In genomic region chr3:161221881-161222600, GRCh38 we compare ENCODE assay signal across 8 cellular contexts. TPM values are rescaled to one million over a fixed set of nuclear protein-coding genes. Genes with fewer than 3 reads are reported as not detected.
DNase-seq lines count a peak whose midpoint lies in the region; ATAC-seq, FAIRE-seq and TF ChIP-seq lines count a peak whose summit lies in the region.

No MANE protein-coding gene starts in this region.

- no peak for TF ChIP-seq CTCF in HCT116 (IDR thresholded peaks at IDR 0.05 in 2 of 3, conservative IDR thresholded peaks at IDR 0.05 in 1 of 3; ENCODE audit: borderline replicate concordance in 1 of 3, insufficient read depth in 1 of 3, low read depth in 2 of 3, low read length in 2 of 3)
- no peak for TF ChIP-seq CTCF in mesothelial cell of epicardium (IDR thresholded peaks at IDR 0.05; ENCODE audit: unreplicated experiment)
- TF ChIP-seq CTCF in D721Med (IDR thresholded peaks at IDR 0.05; ENCODE audit: insufficient read depth, missing control alignments) = no peak

- DNase-seq in CD8-positive, alpha-beta memory T cell = peak in 2 of 5 donors; percentile 4 to 15
- no peak for DNase-seq in HCT116 (ENCODE audit: low read depth, low spot score)
- no peak for DNase-seq in SJSA1 (ENCODE audit: low read depth in 1 of 2, low spot score in 2 of 2)
- no peak for DNase-seq in effector memory CD8-positive, alpha-beta T cell
- DNase-seq in mesothelial cell of epicardium (ENCODE audit: low spot score in 2 of 2, unreplicated experiment in 2 of 2) = no peak
- DNase-seq in aorta = peak; percentile 56 to 62
- no peak for DNase-seq in D721Med (ENCODE audit: insufficient read length, low spot score)
- DNase-seq in central memory CD4-positive, alpha-beta T cell = no peak

- TF ChIP-seq POLR2A in HCT116 (IDR thresholded peaks at IDR 0.05; ENCODE audit: borderline replicate concordance, extremely low read depth, insufficient read depth, insufficient read length) = no peak

- ATAC-seq in HCT116 (no peak), aorta (ENCODE audit: low FRiP score) (no peak)
- ATAC-seq in effector memory CD8-positive, alpha-beta T cell (replicated peaks) = no peak

- no peak for FAIRE-seq in D721Med (lab: Jason Lieb, UNC)

- H3K27me3 ChIP-seq in CD8-positive, alpha-beta memory T cell (ENCODE audit: insufficient read depth, low read length, poor library complexity, severe bottlenecking) = no peaks in the 10 kb centered on the region
- H3K27me3 ChIP-seq in HCT116 (ENCODE audit: insufficient read depth, low read length) (no peaks in the 10 kb centered on the region), SJSA1 (replicated peaks) (no peaks in the 10 kb centered on the region), aorta (ENCODE audit: control insufficient read depth in 1 of 2, insufficient read depth in 2 of 2, low read length in 1 of 2) (no peaks in the 10 kb centered on the region)

- peaks cover 3% of the 10 kb centered on the region for H3K36me3 ChIP-seq in CD8-positive, alpha-beta memory T cell (ENCODE audit: insufficient read depth, low read length)
- H3K36me3 ChIP-seq in HCT116 (ENCODE audit: control insufficient read depth in 1 of 2, insufficient read depth in 2 of 2, low read length in 2 of 2) = peaks cover 17 to 33% of the 10 kb centered on the region in 2 experiments
- peaks cover 44% of the 10 kb centered on the region for H3K36me3 ChIP-seq in SJSA1
- no peaks in the 10 kb centered on the region for H3K36me3 ChIP-seq in aorta (ENCODE audit: control insufficient read depth in 1 of 2, insufficient read depth in 2 of 2, low read length in 1 of 2)

- H3K79me2 ChIP-seq in HCT116 (ENCODE audit: insufficient read depth, low read length) = peaks cover 59% of the 10 kb centered on the region

- 1 to 3% methylated on average over 17 of the region's 17 CpGs for WGBS in aorta, 2 donors

- peak overlapping the region; percentile 91 for H3K27ac ChIP-seq in CD8-positive, alpha-beta memory T cell (ENCODE audit: low read depth, low read length)
- H3K27ac ChIP-seq in HCT116 (ENCODE audit: low read depth, low read length) (peak overlapping the region; percentile 83; the same call in 1 of the 2 replicates), SJSA1 (peak overlapping the region; percentile 90), aorta (ENCODE audit: low read depth in 1 of 2, low read length in 2 of 2) (no peak overlapping the region)

- H3K36me3 Mint-ChIP-seq in CD8-positive, alpha-beta memory T cell = peaks cover 0 to 31% (median 8%) of the 10 kb centered on the region in 3 donors
- H3K36me3 Mint-ChIP-seq in effector memory CD8-positive, alpha-beta T cell (ENCODE audit: insufficient read depth) = peaks cover 13% of the 10 kb centered on the region
- peaks cover 11% of the 10 kb centered on the region for H3K36me3 Mint-ChIP-seq in mesothelial cell of epicardium

- no peaks in the 10 kb centered on the region for H3K9me2 ChIP-seq in HCT116 (ENCODE audit: insufficient read depth)

- RAD21 ChIA-PET in HCT116 (lab: Charles Lee; ENCODE audit: low non-redundant PET in 1 of 2, low total read pairs in 2 of 2, uncharacterized antibody in 2 of 2, unreplicated experiment in 2 of 2) = no interaction called here

- no peak for TF ChIP-seq RAD21 in HCT116 (IDR thresholded peaks at IDR 0.05; ENCODE audit: low read depth)

- CTCF ChIA-PET in CD8-positive, alpha-beta memory T cell (lab: Charles Lee) = interaction anchor here (1.5 to 1.6 kb wide), 2 partner anchors 187 to 773 kb away, joined by 3 read pairs; partner anchors contain the start of gene TRIM59
- CTCF ChIA-PET in HCT116 (lab: Charles Lee) = interaction anchor here (0.7 kb wide), 1 partner anchor 633 kb away, joined by 3 read pairs; no protein-coding TSS in a partner anchor

- H3K4me2 ChIP-seq in HCT116 (ENCODE audit: low read length) = peak overlapping the region; percentile 83

- 0 out of 2 replicates have a peak, but pooled peaks cover 3% of the 10 kb centered on the region for H4K20me1 ChIP-seq in HCT116 (ENCODE audit: insufficient read depth)

- peak overlapping the region; percentile 77 for H3K4me3 ChIP-seq in CD8-positive, alpha-beta memory T cell (ENCODE audit: low read length)
- peak overlapping the region; percentile 88 for H3K4me3 ChIP-seq in HCT116 (replicated peaks in 1 of 2; ENCODE audit: low read depth in 1 of 2, low read length in 2 of 2)
- H3K4me3 ChIP-seq in SJSA1 = peak overlapping the region; percentile 86
- peak overlapping the region; percentile 45 to 78 for H3K4me3 ChIP-seq in aorta (ENCODE audit: low read length in 2 of 2)

- H3K27me3 Mint-ChIP-seq in CD8-positive, alpha-beta memory T cell = peaks cover 2 to 8% of the 10 kb centered on the region in 2 donors
- H3K27me3 Mint-ChIP-seq in effector memory CD8-positive, alpha-beta T cell = peaks cover 3 to 5% of the 10 kb centered on the region in 2 donors
- H3K27me3 Mint-ChIP-seq in mesothelial cell of epicardium (ENCODE audit: low read depth) = no peaks in the 10 kb centered on the region

- H3K4me1 ChIP-seq in CD8-positive, alpha-beta memory T cell (ENCODE audit: insufficient read depth, low read length) = peaks cover 30% of the 10 kb centered on the region
- H3K4me1 ChIP-seq in HCT116 (ENCODE audit: control insufficient read depth in 1 of 2, insufficient read depth in 2 of 2, low read length in 2 of 2) (peaks cover 6 to 22% of the 10 kb centered on the region in 2 experiments), SJSA1 (replicated peaks) (peaks cover 13% of the 10 kb centered on the region), aorta (ENCODE audit: control insufficient read depth in 1 of 2, insufficient read depth in 2 of 2, low read length in 2 of 2) (no peaks in the 10 kb centered on the region)

- BruUV-seq in HCT116 (replicated peaks; lab: Mats Ljungman, UMichigan) = no TSS peak

- H3K9me3 ChIP-seq in CD8-positive, alpha-beta memory T cell (ENCODE audit: low read length) = no peaks in the 10 kb centered on the region
- H3K9me3 ChIP-seq in HCT116 (ENCODE audit: control insufficient read depth in 1 of 2, insufficient read depth in 1 of 2, low read depth in 1 of 2, low read length in 2 of 2) (no peaks in the 10 kb centered on the region), SJSA1 (replicated peaks) (no peaks in the 10 kb centered on the region), aorta (ENCODE audit: control insufficient read depth, low read length) (no peaks in the 10 kb centered on the region)

- peak overlapping the region; percentile 56 to 96 (median 92) for H3K27ac Mint-ChIP-seq in CD8-positive, alpha-beta memory T cell
- H3K27ac Mint-ChIP-seq in effector memory CD8-positive, alpha-beta T cell = peak overlapping the region; percentile 94 to 96
- peak overlapping the region; percentile 85 for H3K27ac Mint-ChIP-seq in mesothelial cell of epicardium

- H3K4me3 Mint-ChIP-seq in CD8-positive, alpha-beta memory T cell = peak overlapping the region; percentile 89 to 99 (median 92)
- peak overlapping the region; percentile 90 to 91 for H3K4me3 Mint-ChIP-seq in effector memory CD8-positive, alpha-beta T cell
- H3K4me3 Mint-ChIP-seq in mesothelial cell of epicardium = peak overlapping the region; percentile 84

- intact Hi-C loops in HCT116 (cut with micrococcal nuclease) = loop anchor here (10.0 kb wide), 1 partner anchor 647 kb away; no protein-coding TSS in a partner anchor
- intact Hi-C loops in aorta (cut with DNase I) = loop anchor here in 1 of 2 donors (5.0 kb wide), 1 partner anchor 155 kb away; no protein-coding TSS in a partner anchor

- no peak overlapping the region for H2AFZ ChIP-seq in HCT116 (ENCODE audit: low read depth, low read length, poor library complexity, severe bottlenecking)

- POLR2A ChIA-PET in CD8-positive, alpha-beta memory T cell (lab: Charles Lee) = no interaction called here
- POLR2A ChIA-PET in HCT116 (lab: Charles Lee) = interaction anchor here (0.7 to 1.7 kb wide), 3 partner anchors 10 to 108 kb away, joined by 3 to 6 read pairs (median 3); no protein-coding TSS in a partner anchor

- H3K4me1 Mint-ChIP-seq in CD8-positive, alpha-beta memory T cell = peaks cover 36 to 56% (median 45%) of the 10 kb centered on the region in 3 donors
- H3K4me1 Mint-ChIP-seq in effector memory CD8-positive, alpha-beta T cell (ENCODE audit: low read depth in 2 of 2) = peaks cover 9 to 24% of the 10 kb centered on the region in 2 donors
- peaks cover 26% of the 10 kb centered on the region for H3K4me1 Mint-ChIP-seq in mesothelial cell of epicardium

- H3K9ac ChIP-seq in HCT116 (ENCODE audit: low read length) = peak overlapping the region; percentile 90

- no peaks in the 10 kb centered on the region for H3K9me3 Mint-ChIP-seq in CD8-positive, alpha-beta memory T cell
- H3K9me3 Mint-ChIP-seq in effector memory CD8-positive, alpha-beta T cell = peaks cover 0 to 3% of the 10 kb centered on the region in 2 donors
- peaks cover 4% of the 10 kb centered on the region for H3K9me3 Mint-ChIP-seq in mesothelial cell of epicardium

TF ChIP-seq in HCT116, 20 proteins besides CTCF, POLR2A, EP300 and RAD21 (continues in another document):
- TF ChIP-seq CBX3 (IDR thresholded peaks at IDR 0.05; ENCODE audit: low read depth) = no peak
- TF ChIP-seq REST (IDR thresholded peaks at IDR 0.05; ENCODE audit: low read depth) = no peak

RNA-seq across cellular contexts. Expression of gene NMD3, which starts 0.9 kb away (rescaled TPM):
- total RNA-seq in CD8-positive, alpha-beta memory T cell = 10 to 100 TPM; 66.6 to 67.4 TPM
- polyA plus RNA-seq in CD8-positive, alpha-beta memory T cell = 37.3 TPM
- total RNA-seq in HCT116 (2021; ENCODE audit: unreplicated experiment) (85.2 TPM), mesothelial cell of epicardium (51.1 to 54.2 TPM (median 53.9 TPM) in 3 replicates), aorta (10 to 100 TPM; 53.8 to 56.5 TPM)
- polyA plus RNA-seq in HCT116 (2012) = 51.5 and 63.7 TPM in 2 replicates
- total RNA-seq in SJSA1 (2014; rRNA removed; shearing (Covaris generic)) = 89.4 and 90.3 TPM in 2 replicates
- polyA plus RNA-seq in aorta = 10 to 100 TPM; 37.9 to 38.6 TPM

Comparison
In these comparisons a context has a peak if more than half of its experiments do, and no peak if none do; other contexts are left out.
1. DNase-seq: peak in aorta (2 of 2); none in HCT116 (single experiment), SJSA1 (0 of 2), effector memory CD8-positive, alpha-beta T cell (0 of 3), mesothelial cell of epicardium (0 of 2), D721Med (single experiment) and central memory CD4-positive, alpha-beta T cell (single experiment).
2. H3K27ac ChIP-seq: peak in CD8-positive, alpha-beta memory T cell (single experiment), HCT116 (single experiment) and SJSA1 (single experiment); none in aorta (0 of 2).
3. Peak in every context shown above with its lines, with median percentiles within 50 percentile points of each other: H3K4me3 ChIP-seq, H3K27ac Mint-ChIP-seq and H3K4me3 Mint-ChIP-seq.